In the genomic region with DNA sequence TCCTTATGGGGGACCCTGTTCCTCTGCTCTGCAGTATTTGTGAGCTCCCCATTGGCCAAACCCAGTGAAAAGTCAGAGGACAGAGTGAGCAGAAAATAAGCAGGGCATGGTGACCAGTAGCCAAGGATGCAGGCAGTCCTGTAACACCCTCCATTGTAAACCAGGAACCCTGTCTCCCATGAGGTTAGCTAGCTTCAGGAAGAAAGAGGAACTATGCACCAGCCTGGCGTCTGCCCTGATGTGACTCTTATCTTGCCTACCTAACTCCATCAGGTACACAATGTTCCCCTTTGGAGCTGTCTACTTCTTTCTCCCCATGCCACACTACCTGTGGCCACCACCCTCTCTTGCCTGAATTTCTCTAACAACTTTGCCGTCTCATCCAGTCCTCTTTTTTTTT, we compare ENCODE assay signal across 17 cellular contexts.
DNase-seq lines count a peak whose midpoint lies in the region; ATAC-seq and TF ChIP-seq lines count a peak whose summit lies in the region.
"Had no signal": no experiment of that assay in that cellular context is flagged by ENCODE, and none has a peak within 500 bp of the region (broad histone marks: within the 10 kb centered on the region; RNA-seq: fewer than 3 reads in every experiment).

No MANE protein-coding gene starts in this region.

- H3K4me1 Mint-ChIP-seq in memory B cell: peaks cover 20% of the 10 kb centered on the region
- H3K4me1 Mint-ChIP-seq: activated naive CD8-positive, alpha-beta T cell treated with anti-CD3 and anti-CD28 coated beads, Interleukin-2, amount 10 ng/mL, durations not matched to agents 7 days and 5 days; central memory CD8-positive, alpha-beta T cell had no signal

- no peaks in the 10 kb centered on the region for H3K36me3 ChIP-seq in adrenal gland (replicated peaks in 1 of 2)

- no peak overlapping the region for H3K27ac ChIP-seq in adrenal gland
- H3K27ac ChIP-seq: hepatocyte had no signal

- no peaks in the 10 kb centered on the region for H3K27me3 ChIP-seq in adrenal gland
- H3K27me3 ChIP-seq: hepatocyte had no signal

- H3K4me3 Mint-ChIP-seq in memory B cell: peak overlapping the region; percentile 79
- H3K4me3 Mint-ChIP-seq: activated naive CD8-positive, alpha-beta T cell treated with anti-CD3 and anti-CD28 coated beads, Interleukin-2, amount 10 ng/mL, durations not matched to agents 7 days and 5 days; central memory CD8-positive, alpha-beta T cell; natural killer cell treated with Interleukin-12 subunit alpha and Interleukin-12 subunit beta and Interleukin-15 and Interleukin-18, amount 100 ng/mL, for 72 hours had no signal

- no peaks in the 10 kb centered on the region for H3K9me3 ChIP-seq in adrenal gland (replicated peaks in 1 of 3)

- H3K4me1 ChIP-seq in adrenal gland (replicated peaks in 1 of 2): no peaks in the 10 kb centered on the region

- ATAC-seq in GM18511 (IDR thresholded peaks at IDR 0.05; ENCODE audit: unreplicated experiment): peak; percentile 30
- peak; percentile 31 for ATAC-seq in GM21786 (IDR thresholded peaks at IDR 0.05; ENCODE audit: unreplicated experiment)
- peak; percentile 53 for ATAC-seq in memory B cell (ENCODE audit: low read depth)
- ATAC-seq in HG02840 (IDR thresholded peaks at IDR 0.05; ENCODE audit: low FRiP score, unreplicated experiment): no peak
- ATAC-seq: left lobe of liver had no signal

- intact Hi-C loops in adrenal gland (cut with DNase I): no loop called here

- TF ChIP-seq CTCF in NB4 (IDR thresholded peaks at IDR 0.05; ENCODE audit: low read depth, low read length): no peak
- no peak for TF ChIP-seq CTCF in adrenal gland (IDR thresholded peaks at IDR 0.05)

- no peak overlapping the region for H3K4me3 ChIP-seq in NB4 (ENCODE audit: low read depth, low read length)
- no peak overlapping the region for H3K4me3 ChIP-seq in adrenal gland
- H3K4me3 ChIP-seq: hepatocyte had no signal

- H3K36me3 Mint-ChIP-seq in memory B cell: no peaks in the 10 kb centered on the region
- H3K36me3 Mint-ChIP-seq: activated naive CD8-positive, alpha-beta T cell treated with anti-CD3 and anti-CD28 coated beads, Interleukin-2, amount 10 ng/mL, durations not matched to agents 7 days and 5 days; natural killer cell treated with Interleukin-12 subunit alpha and Interleukin-12 subunit beta and Interleukin-15 and Interleukin-18, amount 100 ng/mL, for 72 hours had no signal

- H3K27ac Mint-ChIP-seq in memory B cell: peak overlapping the region; percentile 16
- H3K27ac Mint-ChIP-seq: activated naive CD8-positive, alpha-beta T cell treated with anti-CD3 and anti-CD28 coated beads, Interleukin-2, amount 10 ng/mL, durations not matched to agents 7 days and 5 days; natural killer cell treated with Interleukin-12 subunit alpha and Interleukin-12 subunit beta and Interleukin-15 and Interleukin-18, amount 100 ng/mL, for 72 hours had no signal

- H3K27me3 Mint-ChIP-seq in memory B cell: no peaks in the 10 kb centered on the region

- DNase-seq in NB4 (ENCODE audit: low read depth): peak; percentile 67
- DNase-seq in memory B cell (ENCODE audit: low spot score in 2 of 2): no peak
- no peak for DNase-seq in ureter (ENCODE audit: low spot score)
- no peak for DNase-seq in adrenal gland
- no peak for DNase-seq in NCI-H2227 treated with DMSO at 0.1 percent for 48 hours (lab: John Stamatoyannopoulos, UW)
- DNase-seq: activated CD8-positive, alpha-beta memory T cell treated with anti-CD3 and anti-CD28 coated beads, Interleukin-2, amount 50 U/mL, for 48 hours; activated naive CD8-positive, alpha-beta T cell treated with anti-CD3 and anti-CD28 coated beads, Interleukin-2, amount 10 ng/mL, durations not matched to agents 7 days and 5 days; AML-193; DND-41; stimulated activated CD4-positive, alpha-beta T cell treated with anti-CD3 and anti-CD28 coated beads, Interleukin-2, amount 100 ng/mL, for 48 hours had no signal

- WGBS in adrenal gland, 4 donors: 65 to 90% (median 70%) methylated on average over 2 of the region's 2 CpGs

- TF ChIP-seq POLR2A in NB4 (IDR thresholded peaks at IDR 0.05; ENCODE audit: extremely low read depth, insufficient read length): no peak
- TF ChIP-seq POLR2A in adrenal gland (IDR thresholded peaks at IDR 0.05): no peak

- H3K9me3 Mint-ChIP-seq in memory B cell: peaks cover 5% of the 10 kb centered on the region
